Comparison of ENCODE assay signal across 8 cellular contexts in genomic region chr1:224433041-224433670, GRCh38. TPM values are rescaled to one million over a fixed set of nuclear protein-coding genes. Genes with fewer than 3 reads are reported as not detected.
DNase-seq lines count a peak whose midpoint lies in the region; ATAC-seq, FAIRE-seq and TF ChIP-seq lines count a peak whose summit lies in the region.

No MANE protein-coding gene starts in this region.

- H3K4me1 Mint-ChIP-seq in T-cell = peaks cover 66 to 68% (median 67%) of the 10 kb centered on the region in 3 donors
- peaks cover 40% of the 10 kb centered on the region for H3K4me1 Mint-ChIP-seq in dendritic cell treated with granulocyte-macrophage colony-stimulating factor and Interleukin-4, amounts not matched to agents 40 ng/mL and 50 ng/mL, for 4 days (ENCODE audit: low read depth)

- H3K27me3 ChIP-seq in A673 (replicated peaks; ENCODE audit: insufficient read depth, low read depth, low read length, poor library complexity) (no peaks in the 10 kb centered on the region), lung (ENCODE audit: control insufficient read depth, insufficient read depth) (no peaks in the 10 kb centered on the region)

- peak overlapping the region; percentile 85 to 91 (median 89) for H3K4me3 Mint-ChIP-seq in T-cell
- peak overlapping the region; percentile 88 for H3K4me3 Mint-ChIP-seq in dendritic cell treated with granulocyte-macrophage colony-stimulating factor and Interleukin-4, amounts not matched to agents 40 ng/mL and 50 ng/mL, for 4 days

- no peak for TF ChIP-seq CTCF in A673 (conservative IDR thresholded peaks at IDR 0.05; ENCODE audit: low read depth, low read length)
- TF ChIP-seq CTCF in lung (IDR thresholded peaks at IDR 0.05; ENCODE audit: control extremely low read depth, extremely low read depth) = no peak

- no peaks in the 10 kb centered on the region for H3K9me3 ChIP-seq in A673 (ENCODE audit: low read depth, low read length, poor library complexity, severe bottlenecking)
- H3K9me3 ChIP-seq in lung (ENCODE audit: control insufficient read depth in 2 of 2, insufficient read depth in 1 of 2, low read length in 1 of 2) = no peaks in the 10 kb centered on the region

- CTCF ChIA-PET in A673 (lab: Charles Lee) = interaction anchor here (0.5 kb wide), 1 partner anchor 25 kb away, joined by 4 read pairs; no protein-coding TSS in a partner anchor
- CTCF ChIA-PET in T-cell (lab: Charles Lee) = interaction anchor here (1.5 to 2.2 kb wide), 2 partner anchors 24 kb away, joined by 10 to 14 read pairs; no protein-coding TSS in a partner anchor

- H3K27ac ChIP-seq in A673 (ENCODE audit: low read depth, low read length, poor library complexity, severe bottlenecking) (peak overlapping the region; percentile 82), lung (ENCODE audit: low read depth in 1 of 2, low read length in 1 of 2) (peak overlapping the region; percentile 81 to 89), temporal lobe (ENCODE audit: low read depth, low read length) (peak overlapping the region; percentile 3)

- intact Hi-C loops in A673 (cut with micrococcal nuclease; ENCODE audit: unreplicated experiment) = no loop called here
- intact Hi-C loops in dendritic cell treated with granulocyte-macrophage colony-stimulating factor and Interleukin-4, amounts not matched to agents 40 ng/mL and 50 ng/mL, for 4 days (cut with micrococcal nuclease) = loop anchor here (2.0 kb wide), 1 partner anchor 70 kb away; no protein-coding TSS in a partner anchor

- H3K36me3 Mint-ChIP-seq in T-cell = peaks cover 11% of the 10 kb centered on the region
- peaks cover 50% of the 10 kb centered on the region for H3K36me3 Mint-ChIP-seq in dendritic cell treated with granulocyte-macrophage colony-stimulating factor and Interleukin-4, amounts not matched to agents 40 ng/mL and 50 ng/mL, for 4 days (ENCODE audit: low read depth)

- POLR2A ChIA-PET in A673 (lab: Charles Lee; ENCODE audit: low non-redundant PET) = no interaction called here
- POLR2A ChIA-PET in T-cell (lab: Charles Lee) = interaction anchor here (0.5 to 1.2 kb wide), 8 partner anchors 17 to 1971 kb away, joined by 3 to 6 read pairs (median 3); no protein-coding TSS in a partner anchor

- no peaks in the 10 kb centered on the region for H3K27me3 Mint-ChIP-seq in T-cell
- H3K27me3 Mint-ChIP-seq in dendritic cell treated with granulocyte-macrophage colony-stimulating factor and Interleukin-4, amounts not matched to agents 40 ng/mL and 50 ng/mL, for 4 days = no peaks in the 10 kb centered on the region

- WGBS in lung, 2 donors = 1 to 4% methylated on average over 19 of the region's 19 CpGs

- FAIRE-seq in H54 (lab: Jason Lieb, UNC) = peak; percentile 23

- no TSS peak for BruUV-seq in A673 (replicated peaks; lab: Mats Ljungman, UMichigan)

- no peaks in the 10 kb centered on the region for H3K9me3 Mint-ChIP-seq in T-cell
- no peaks in the 10 kb centered on the region for H3K9me3 Mint-ChIP-seq in dendritic cell treated with granulocyte-macrophage colony-stimulating factor and Interleukin-4, amounts not matched to agents 40 ng/mL and 50 ng/mL, for 4 days

- DNase-seq in A673 (ENCODE audit: low spot score) (peak; percentile 22), H54 (ENCODE audit: insufficient read length, low spot score) (peak; percentile 7), T-cell (peak in 7 of 34 experiments; percentile 2 to 23 (median 15)), lung (ENCODE audit: low spot score) (no peak), iPS-NIHi11 (ENCODE audit: low spot score) (no peak), SHP77 treated with DMSO at 0.1 percent for 48 hours (lab: John Stamatoyannopoulos, UW) (no peak)

- peak overlapping the region; percentile 86 to 91 for H3K27ac Mint-ChIP-seq in T-cell
- H3K27ac Mint-ChIP-seq in dendritic cell treated with granulocyte-macrophage colony-stimulating factor and Interleukin-4, amounts not matched to agents 40 ng/mL and 50 ng/mL, for 4 days = peak overlapping the region; percentile 96

- H3K4me3 ChIP-seq in A673 (ENCODE audit: low read depth, low read length, poor library complexity, severe bottlenecking) (peak overlapping the region; percentile 75), lung (peak overlapping the region; percentile 71)

- H3K36me3 ChIP-seq in A673 (ENCODE audit: insufficient read depth, low read length, poor library complexity, severe bottlenecking) = peaks cover 26% of the 10 kb centered on the region
- peaks cover 0 to 4% of the 10 kb centered on the region in 2 donors for H3K36me3 ChIP-seq in lung (ENCODE audit: control insufficient read depth in 2 of 2, insufficient read depth in 2 of 2, low read length in 2 of 2)

- ATAC-seq in T-cell (replicated peaks in 1 of 4) (no peak), lung (ENCODE audit: insufficient read depth, low FRiP score) (no peak)

- no peak for TF ChIP-seq POLR2A in H54 (IDR thresholded peaks at IDR 0.05; ENCODE audit: low read depth, low read length)

- peaks cover 38% of the 10 kb centered on the region for H3K4me1 ChIP-seq in A673 (ENCODE audit: insufficient read depth, low read length, poor library complexity, severe bottlenecking)
- H3K4me1 ChIP-seq in lung (ENCODE audit: control insufficient read depth in 2 of 2, insufficient read depth in 2 of 2, low read length in 2 of 2) = no peaks in the 10 kb centered on the region

RNA-seq across cellular contexts. Expression of gene WDR26, which starts 1.4 kb away (rescaled TPM):
- total RNA-seq in A673 (2021) = 73.5 TPM in 2 replicates
- 100 to 1,000 TPM in 2 of 5 donors, 10 to 100 TPM in 3; 90.7 to 166 (median 96.3) TPM for total RNA-seq in T-cell
- 100 to 1,000 TPM in 1 of 2 donors, 10 to 100 TPM in 1; 73.7 to 180 TPM for total RNA-seq in lung
- 10 to 100 TPM; 30.0 to 45.0 TPM for polyA plus RNA-seq in lung
- total RNA-seq in temporal lobe = 79.4 TPM

Comparison
In these comparisons a context has a peak if more than half of its experiments do, and no peak if none do; other contexts are left out.
1. DNase-seq: peak in A673 (single experiment) and H54 (single experiment); none in lung (single experiment), iPS-NIHi11 (single experiment) and SHP77 treated with DMSO at 0.1 percent for 48 hours (single experiment).
2. H3K27ac ChIP-seq: peak in every context shown above with its lines; median percentile 85 in lung; 82 in A673; 3 in temporal lobe.